Comparison of ENCODE assay signal across 16 cellular contexts in genomic region chr16:56986361-56986760, GRCh38. TPM values are rescaled to one million over a fixed set of nuclear protein-coding genes. Genes with fewer than 3 reads are reported as not detected.
DNase-seq lines count a peak whose midpoint lies in the region; ATAC-seq and TF ChIP-seq lines count a peak whose summit lies in the region.
"Had no signal": no experiment of that assay in that cellular context is flagged by ENCODE, and none has a peak within 500 bp of the region (broad histone marks: within the 10 kb centered on the region; RNA-seq: fewer than 3 reads in every experiment).

No MANE protein-coding gene starts in this region.

- H3K4me3 ChIP-seq in sigmoid colon: no peak overlapping the region
- H3K4me3 ChIP-seq: A549, HAP-1, psoas muscle had no signal

- H3K36me3 Mint-ChIP-seq in T-helper 1 cell treated with Interleukin-12 subunit alpha and Interleukin-12 subunit beta and Interleukin-4 antibody, amounts not matched to agents 30 μg/mL and 1 μg/mL, for 36 hours (ENCODE audit: low read depth): peaks cover 56% of the 10 kb centered on the region
- peaks cover 77% of the 10 kb centered on the region for H3K36me3 Mint-ChIP-seq in activated naive CD8-positive, alpha-beta T cell treated with anti-CD3 and anti-CD28 coated beads for 36 hours

- peaks cover 61% of the 10 kb centered on the region for H3K4me1 Mint-ChIP-seq in T-helper 1 cell treated with Interleukin-12 subunit alpha and Interleukin-12 subunit beta and Interleukin-4 antibody, amounts not matched to agents 30 μg/mL and 1 μg/mL, for 36 hours (ENCODE audit: low read depth)
- H3K4me1 Mint-ChIP-seq in activated naive CD8-positive, alpha-beta T cell treated with anti-CD3 and anti-CD28 coated beads for 36 hours: peaks cover 66% of the 10 kb centered on the region

- H3K27me3 Mint-ChIP-seq in T-helper 1 cell treated with Interleukin-12 subunit alpha and Interleukin-12 subunit beta and Interleukin-4 antibody, amounts not matched to agents 30 μg/mL and 1 μg/mL, for 36 hours (ENCODE audit: low read depth): no peaks in the 10 kb centered on the region
- H3K27me3 Mint-ChIP-seq in activated naive CD8-positive, alpha-beta T cell treated with anti-CD3 and anti-CD28 coated beads for 36 hours: no peaks in the 10 kb centered on the region

- no peak for TF ChIP-seq CTCF in sigmoid colon (IDR thresholded peaks at IDR 0.05)

- H3K27ac Mint-ChIP-seq in T-helper 1 cell treated with Interleukin-12 subunit alpha and Interleukin-12 subunit beta and Interleukin-4 antibody, amounts not matched to agents 30 μg/mL and 1 μg/mL, for 36 hours: peak overlapping the region; percentile 83
- H3K27ac Mint-ChIP-seq in activated naive CD8-positive, alpha-beta T cell treated with anti-CD3 and anti-CD28 coated beads for 36 hours: peak overlapping the region; percentile 99

- peak overlapping the region; percentile 59 to 77 (median 66) for H3K27ac ChIP-seq in sigmoid colon
- H3K27ac ChIP-seq in substantia nigra (ENCODE audit: low read depth, low read length, poor library complexity, severe bottlenecking): no peak overlapping the region

- no peak for ATAC-seq in HG03442 (IDR thresholded peaks at IDR 0.05; ENCODE audit: unreplicated experiment)

- TF ChIP-seq POLR2A in sigmoid colon (IDR thresholded peaks at IDR 0.05): no peak

- peaks cover 0 to 6% (median 0%) of the 10 kb centered on the region in 4 donors for H3K36me3 ChIP-seq in sigmoid colon
- H3K36me3 ChIP-seq: HAP-1 had no signal

- WGBS in sigmoid colon, 2 donors: 10 to 45% methylated on average over 1 of the region's 1 CpG

- no peaks in the 10 kb centered on the region for H3K27me3 ChIP-seq in sigmoid colon

- no peaks in the 10 kb centered on the region for H3K9me3 ChIP-seq in sigmoid colon
- H3K9me3 ChIP-seq: A549, HAP-1, psoas muscle had no signal

- DNase-seq in T-helper 1 cell (no peak), COLO668 (lab: John Stamatoyannopoulos, UW; ENCODE audit: unreplicated experiment) (peak; percentile 26), sigmoid colon (no peak), substantia nigra (lab: John Stamatoyannopoulos, UW) (no peak), amygdala (lab: John Stamatoyannopoulos, UW) (no peak)
- no peak for DNase-seq in activated naive CD8-positive, alpha-beta T cell treated with anti-CD3 and anti-CD28 coated beads for 36 hours
- DNase-seq: KBM-7, midbrain, NCI-H2029 had no signal

- H3K4me3 Mint-ChIP-seq in T-helper 1 cell treated with Interleukin-12 subunit alpha and Interleukin-12 subunit beta and Interleukin-4 antibody, amounts not matched to agents 30 μg/mL and 1 μg/mL, for 36 hours: peak overlapping the region; percentile 98
- H3K4me3 Mint-ChIP-seq in activated naive CD8-positive, alpha-beta T cell treated with anti-CD3 and anti-CD28 coated beads for 36 hours: peak overlapping the region; percentile 99

- intact Hi-C loops in sigmoid colon (cut with DNase I): no loop called here

- H3K9me3 Mint-ChIP-seq in T-helper 1 cell treated with Interleukin-12 subunit alpha and Interleukin-12 subunit beta and Interleukin-4 antibody, amounts not matched to agents 30 μg/mL and 1 μg/mL, for 36 hours: no peaks in the 10 kb centered on the region
- no peaks in the 10 kb centered on the region for H3K9me3 Mint-ChIP-seq in activated naive CD8-positive, alpha-beta T cell treated with anti-CD3 and anti-CD28 coated beads for 36 hours

- peaks cover 0 to 47% (median 33%) of the 10 kb centered on the region in 4 donors for H3K4me1 ChIP-seq in sigmoid colon

- TF ChIP-seq EP300 in sigmoid colon (IDR thresholded peaks at IDR 0.05): no peak

RNA-seq across cellular contexts. Expression of gene NLRC5, which starts 3.0 kb away (rescaled TPM):
- 100 to 1,000 TPM; 142 to 151 TPM for total RNA-seq in activated naive CD8-positive, alpha-beta T cell treated with anti-CD3 and anti-CD28 coated beads for 36 hours
- total RNA-seq in sigmoid colon: 10 to 100 TPM in 3 of 4 donors, 1 to 10 TPM in 1; 9.5 to 37.7 (median 16.0) TPM
- 100 to 1,000 TPM in 1 of 3 donors, 10 to 100 TPM in 2; 13.8 to 119 (median 24.0) TPM for polyA plus RNA-seq in sigmoid colon

RNA-seq across cellular contexts. Expression of gene CETP, which starts 24.6 kb away (rescaled TPM):
- under 1 TPM in 1 of 2 experiments, not detected in 1; 0.12 TPM for total RNA-seq in activated naive CD8-positive, alpha-beta T cell treated with anti-CD3 and anti-CD28 coated beads for 36 hours
- total RNA-seq in sigmoid colon: under 1 TPM in 2 of 4 donors, not detected in 2; 0.36 to 0.55 TPM
- 1 to 10 TPM in 2 of 3 donors, not detected in 1; 1.2 to 2.1 TPM for polyA plus RNA-seq in sigmoid colon
- total RNA-seq: epithelial cell of proximal tubule; T-helper 1 cell treated with Interleukin-12 subunit alpha and Interleukin-12 subunit beta and Interleukin-4 antibody, amounts not matched to agents 30 ng/mL and 1 ng/mL, for 36 hours had no signal
- polyA plus RNA-seq: A549 had no signal

RNA-seq across cellular contexts. Expression of gene HERPUD1, which starts 54.4 kb away (rescaled TPM):
- 100 to 1,000 TPM; 143 to 149 TPM for total RNA-seq in activated naive CD8-positive, alpha-beta T cell treated with anti-CD3 and anti-CD28 coated beads for 36 hours
- 10 to 100 TPM; 63.1 to 93.1 (median 73.1) TPM for total RNA-seq in sigmoid colon
- polyA plus RNA-seq in sigmoid colon: 100 to 1,000 TPM in 1 of 3 donors, 10 to 100 TPM in 2; 54.1 to 119 (median 59.2) TPM
